9 cellular contexts compared by ENCODE assay signal in genomic region chr1:150696590-150696989, GRCh38. TPM values are rescaled to one million over a fixed set of nuclear protein-coding genes. Genes with fewer than 3 reads are reported as not detected.
DNase-seq lines count a peak whose midpoint lies in the region; ATAC-seq and TF ChIP-seq lines count a peak whose summit lies in the region.
"Had no signal": no experiment of that assay in that cellular context is flagged by ENCODE, and none has a peak within 500 bp of the region (broad histone marks: within the 10 kb centered on the region; RNA-seq: fewer than 3 reads in every experiment).

No MANE protein-coding gene starts in this region.

- H3K4me1 Mint-ChIP-seq in activated T-helper 1 cell treated with anti-CD3 and anti-CD28 coated beads, Interleukin-12 subunit alpha, Interleukin-12 subunit beta, Interleukin-2, Interleukin-4 antibody, amounts not matched to agents 30 ng/mL and 10 ng/mL and 1 ng/mL, durations not matched to agents 14 hours and 24 hours and 36 hours (ENCODE audit: low read depth): peaks cover 35% of the 10 kb centered on the region

- H3K27me3 ChIP-seq in cardiac muscle cell (no peaks in the 10 kb centered on the region), iPS-20b (ENCODE audit: insufficient read depth, low read length) (no peaks in the 10 kb centered on the region), stomach (no peaks in the 10 kb centered on the region)

- H3K36me3 Mint-ChIP-seq in activated T-helper 1 cell treated with anti-CD3 and anti-CD28 coated beads, Interleukin-12 subunit alpha, Interleukin-12 subunit beta, Interleukin-2, Interleukin-4 antibody, amounts not matched to agents 30 ng/mL and 10 ng/mL and 1 ng/mL, durations not matched to agents 14 hours and 24 hours and 36 hours (ENCODE audit: low read depth): peaks cover 21% of the 10 kb centered on the region

- H3K4me3 ChIP-seq in cardiac muscle cell (peak overlapping the region; percentile 93), iPS-20b (ENCODE audit: low read length) (peak overlapping the region; percentile 84), stomach (peak overlapping the region; percentile 60 to 68 (median 66))

- H3K27me3 Mint-ChIP-seq in activated T-helper 1 cell treated with anti-CD3 and anti-CD28 coated beads, Interleukin-12 subunit alpha, Interleukin-12 subunit beta, Interleukin-2, Interleukin-4 antibody, amounts not matched to agents 30 ng/mL and 10 ng/mL and 1 ng/mL, durations not matched to agents 14 hours and 24 hours and 36 hours (ENCODE audit: insufficient read depth): peaks cover 12% of the 10 kb centered on the region

- intact Hi-C loops in Right ventricle myocardium superior (cut with DNase I): no loop called here
- intact Hi-C loops in activated T-helper 1 cell treated with anti-CD3 and anti-CD28 coated beads, Interleukin-12 subunit alpha, Interleukin-12 subunit beta, Interleukin-2, Interleukin-4 antibody, amounts not matched to agents 30 ng/mL and 10 ng/mL and 1 ng/mL, durations not matched to agents 14 hours and 24 hours and 36 hours (cut with micrococcal nuclease): loop anchor here (2.0 kb wide), 2 partner anchors 136 to 230 kb away; partner anchors contain the start of gene SETDB1
- intact Hi-C loops in stomach (cut with DNase I; ENCODE audit: low total_unique reads): no loop called here

- peaks cover 21% of the 10 kb centered on the region for H3K36me3 ChIP-seq in cardiac muscle cell
- peaks cover 32% of the 10 kb centered on the region for H3K36me3 ChIP-seq in iPS-20b (ENCODE audit: insufficient read depth, low read depth, low read length)
- peaks cover 10 to 36% (median 32%) of the 10 kb centered on the region in 4 donors for H3K36me3 ChIP-seq in stomach

- no peaks in the 10 kb centered on the region for H3K9me3 Mint-ChIP-seq in activated T-helper 1 cell treated with anti-CD3 and anti-CD28 coated beads, Interleukin-12 subunit alpha, Interleukin-12 subunit beta, Interleukin-2, Interleukin-4 antibody, amounts not matched to agents 30 ng/mL and 10 ng/mL and 1 ng/mL, durations not matched to agents 14 hours and 24 hours and 36 hours

- H3K27ac ChIP-seq in cardiac muscle cell: peak overlapping the region; percentile 51
- no peak overlapping the region for H3K27ac ChIP-seq in iPS-20b (ENCODE audit: low read length)
- peak overlapping the region; percentile 82 to 90 (median 87) for H3K27ac ChIP-seq in stomach

- TF ChIP-seq POLR2A in stomach (IDR thresholded peaks at IDR 0.05): no peak

- TF ChIP-seq CTCF in cardiac muscle cell (IDR thresholded peaks at IDR 0.05; ENCODE audit: low read depth, low read length): no peak
- TF ChIP-seq CTCF in stomach (IDR thresholded peaks at IDR 0.05): no peak

- no peaks in the 10 kb centered on the region for H3K9me3 ChIP-seq in cardiac muscle cell (ENCODE audit: low read depth)
- H3K9me3 ChIP-seq in iPS-20b (ENCODE audit: insufficient read depth, low read depth, low read length): no peaks in the 10 kb centered on the region
- H3K9me3 ChIP-seq in stomach: no peaks in the 10 kb centered on the region

- H3K27ac Mint-ChIP-seq in activated T-helper 1 cell treated with anti-CD3 and anti-CD28 coated beads, Interleukin-12 subunit alpha, Interleukin-12 subunit beta, Interleukin-2, Interleukin-4 antibody, amounts not matched to agents 30 ng/mL and 10 ng/mL and 1 ng/mL, durations not matched to agents 14 hours and 24 hours and 36 hours: peak overlapping the region; percentile 85

- WGBS in stomach, 5 donors: 1 to 2% (median 1%) methylated on average over 6 of the region's 6 CpGs

- H3K4me1 ChIP-seq in cardiac muscle cell (ENCODE audit: low read depth): peaks cover 8% of the 10 kb centered on the region
- 0 out of 2 replicates have a peak, but pooled peaks cover 3% of the 10 kb centered on the region for H3K4me1 ChIP-seq in iPS-20b (ENCODE audit: insufficient read depth, low read length)
- H3K4me1 ChIP-seq in stomach: peaks cover 0 to 51% (median 26%) of the 10 kb centered on the region in 4 donors

- DNase-seq in cardiac muscle cell (ENCODE audit: low read depth in 1 of 2, low spot score in 1 of 2): peak; percentile 4 to 14
- no peak for DNase-seq in Right ventricle myocardium superior
- DNase-seq in activated T-helper 1 cell treated with anti-CD3 and anti-CD28 coated beads, Interleukin-12 subunit alpha, Interleukin-12 subunit beta, Interleukin-2, Interleukin-4 antibody, amounts not matched to agents 30 ng/mL and 10 ng/mL and 1 ng/mL, durations not matched to agents 14 hours and 24 hours and 36 hours (ENCODE audit: low spot score): no peak
- DNase-seq in stomach: no peak
- DNase-seq in NOMO-1 treated with DMSO at 0.1 percent for 48 hours (lab: John Stamatoyannopoulos, UW; ENCODE audit: unreplicated experiment): no peak
- DNase-seq in GDM1 (lab: John Stamatoyannopoulos, UW): no peak

- TF ChIP-seq EP300 in stomach (IDR thresholded peaks at IDR 0.05): no peak

- ATAC-seq in Right ventricle myocardium superior (ENCODE audit: poor library complexity): no peak
- ATAC-seq in GM21367 (IDR thresholded peaks at IDR 0.05; ENCODE audit: unreplicated experiment): no peak

- peak overlapping the region; percentile 91 for H3K4me3 Mint-ChIP-seq in activated T-helper 1 cell treated with anti-CD3 and anti-CD28 coated beads, Interleukin-12 subunit alpha, Interleukin-12 subunit beta, Interleukin-2, Interleukin-4 antibody, amounts not matched to agents 30 ng/mL and 10 ng/mL and 1 ng/mL, durations not matched to agents 14 hours and 24 hours and 36 hours

- H3K9ac ChIP-seq in iPS-20b (ENCODE audit: low read depth, low read length): peak overlapping the region; percentile 77; the same call in 1 of the 2 replicates

RNA-seq across cellular contexts. Expression of gene GOLPH3L, which starts 0.4 kb away (rescaled TPM):
- total RNA-seq in cardiac muscle cell: 6.6 and 11.8 TPM in 2 replicates
- 17.4 and 22.3 TPM in 2 replicates for polyA plus RNA-seq in cardiac muscle cell
- 15.2 TPM for total RNA-seq in Right ventricle myocardium superior
- total RNA-seq in activated T-helper 1 cell treated with anti-CD3 and anti-CD28 coated beads, Interleukin-12 subunit alpha, Interleukin-12 subunit beta, Interleukin-2, Interleukin-4 antibody, amounts not matched to agents 30 ng/mL and 10 ng/mL and 1 ng/mL, durations not matched to agents 14 hours and 24 hours and 36 hours: 19.1 and 20.5 TPM in 2 replicates
- total RNA-seq in stomach: 10 to 100 TPM; 13.4 to 33.4 (median 16.8) TPM
- 10 to 100 TPM; 13.2 to 30.9 (median 18.6) TPM for polyA plus RNA-seq in stomach

RNA-seq across cellular contexts. Expression of gene HORMAD1, which starts 24.1 kb away (rescaled TPM):
- not detected in 2 replicates for total RNA-seq in cardiac muscle cell
- not detected in 2 replicates for polyA plus RNA-seq in cardiac muscle cell
- not detected for total RNA-seq in Right ventricle myocardium superior
- total RNA-seq in activated T-helper 1 cell treated with anti-CD3 and anti-CD28 coated beads, Interleukin-12 subunit alpha, Interleukin-12 subunit beta, Interleukin-2, Interleukin-4 antibody, amounts not matched to agents 30 ng/mL and 10 ng/mL and 1 ng/mL, durations not matched to agents 14 hours and 24 hours and 36 hours: not detected in 2 replicates
- total RNA-seq in stomach: 10 to 100 TPM in 1 of 5 donors, under 1 TPM in 1, not detected in 3; 0.55 to 37.1 TPM
- under 1 TPM in 1 of 3 donors, not detected in 2; 0.13 TPM for polyA plus RNA-seq in stomach
- total RNA-seq: pulmonary artery endothelial cell had no signal

Comparison
In these comparisons a context has a peak if more than half of its experiments do, and no peak if none do; other contexts are left out.
1. DNase-seq: peak in cardiac muscle cell (2 of 2); none in Right ventricle myocardium superior (single experiment), activated T-helper 1 cell treated with anti-CD3 and anti-CD28 coated beads, Interleukin-12 subunit alpha, Interleukin-12 subunit beta, Interleukin-2, Interleukin-4 antibody, amounts not matched to agents 30 ng/mL and 10 ng/mL and 1 ng/mL, durations not matched to agents 14 hours and 24 hours and 36 hours (single experiment), stomach (single experiment), NOMO-1 treated with DMSO at 0.1 percent for 48 hours (single experiment) and GDM1 (single experiment).
2. Peak in every context shown above with its lines, with median percentiles within 50 percentile points of each other: H3K4me3 ChIP-seq.